In genomic region chr1:101002551-101002950, GRCh38 we compare ENCODE assay signal across 8 cellular contexts. TPM values are rescaled to one million over a fixed set of nuclear protein-coding genes. Genes with fewer than 3 reads are reported as not detected.
DNase-seq lines count a peak whose midpoint lies in the region; ATAC-seq and TF ChIP-seq lines count a peak whose summit lies in the region.

No MANE protein-coding gene starts in this region.

- no peak for ATAC-seq in CD4-positive, alpha-beta T cell (ENCODE audit: poor library complexity)
- peak; percentile 61 for ATAC-seq in HG02610 (IDR thresholded peaks at IDR 0.05; ENCODE audit: unreplicated experiment)
- peak in 3 of 4 experiments; percentile 26 to 49 (median 39) for ATAC-seq in T-cell (replicated peaks in 1 of 4)
- no peak for ATAC-seq in HG02970 (IDR thresholded peaks at IDR 0.05; ENCODE audit: low FRiP score, unreplicated experiment)

- H3K27ac Mint-ChIP-seq in CD4-positive, alpha-beta T cell = peak overlapping the region; percentile 57
- peak overlapping the region; percentile 77 to 83 for H3K27ac Mint-ChIP-seq in T-cell

- no peak overlapping the region for H3K4me3 Mint-ChIP-seq in CD4-positive, alpha-beta T cell
- H3K4me3 Mint-ChIP-seq in T-cell = peak overlapping the region in 1 of 3 donors; percentile 28

- H3K4me1 Mint-ChIP-seq in CD4-positive, alpha-beta T cell (ENCODE audit: low read depth) = peaks cover 76% of the 10 kb centered on the region
- H3K4me1 Mint-ChIP-seq in T-cell = peaks cover 53 to 63% (median 58%) of the 10 kb centered on the region in 3 donors

- CTCF ChIA-PET in CD4-positive, alpha-beta T cell (lab: Charles Lee) = interaction anchor here (1.0 kb wide), 1 partner anchor 236 kb away, joined by 3 read pairs; no protein-coding TSS in a partner anchor
- CTCF ChIA-PET in T-cell (lab: Charles Lee) = interaction anchor here (1.0 to 1.2 kb wide), 3 partner anchors 15 to 286 kb away, joined by 3 to 4 read pairs (median 3); no protein-coding TSS in a partner anchor

- H3K9me3 ChIP-seq in CD4-positive, alpha-beta T cell (ENCODE audit: control insufficient read depth, low read length) = no peaks in the 10 kb centered on the region

- no peaks in the 10 kb centered on the region for H3K27me3 Mint-ChIP-seq in CD4-positive, alpha-beta T cell
- no peaks in the 10 kb centered on the region for H3K27me3 Mint-ChIP-seq in T-cell

- POLR2A ChIA-PET in CD4-positive, alpha-beta T cell (lab: Charles Lee) = interaction anchor here (0.6 to 1.6 kb wide), 4 partner anchors 9 to 255 kb away, joined by 3 to 5 read pairs (median 4); partner anchors contain the start of gene S1PR1
- POLR2A ChIA-PET in T-cell (lab: Charles Lee) = no interaction called here

- no peak overlapping the region for H3K27ac ChIP-seq in CD4-positive, alpha-beta T cell (ENCODE audit: low read depth, low read length)

- no peak for DNase-seq in CD4-positive, alpha-beta T cell
- DNase-seq in T-cell (no peak), iris pigment epithelial cell (ENCODE audit: low read depth) (peak; percentile 58), LoVo (ENCODE audit: low spot score) (no peak), NCI-H774 (lab: John Stamatoyannopoulos, UW) (no peak), hepatic stellate cell (ENCODE audit: low spot score) (no peak)

- intact Hi-C loops in CD4-positive, alpha-beta T cell (cut with DNase I, micrococcal nuclease) = no loop called here

- H3K36me3 Mint-ChIP-seq in CD4-positive, alpha-beta T cell (ENCODE audit: low read depth) = peaks cover 49% of the 10 kb centered on the region
- peaks cover 31% of the 10 kb centered on the region for H3K36me3 Mint-ChIP-seq in T-cell

- no peak for TF ChIP-seq CTCF in CD4-positive, alpha-beta T cell (IDR thresholded peaks at IDR 0.05)

- no peaks in the 10 kb centered on the region for H3K9me3 Mint-ChIP-seq in CD4-positive, alpha-beta T cell
- no peaks in the 10 kb centered on the region for H3K9me3 Mint-ChIP-seq in T-cell

- no peaks in the 10 kb centered on the region for H3K27me3 ChIP-seq in CD4-positive, alpha-beta T cell (ENCODE audit: control insufficient read depth, insufficient read depth, low read length)

RNA-seq across cellular contexts. Expression of gene DPH5, which starts 23.0 kb away (rescaled TPM):
- 10 to 100 TPM; 31.3 to 35.4 TPM for total RNA-seq in CD4-positive, alpha-beta T cell
- total RNA-seq in T-cell = 10 to 100 TPM; 42.7 to 65.6 (median 45.0) TPM

Comparison
In these comparisons a context has a peak if more than half of its experiments do, and no peak if none do; other contexts are left out.
1. ATAC-seq: peak in HG02610 (single experiment) and T-cell (3 of 4); none in CD4-positive, alpha-beta T cell (single experiment) and HG02970 (single experiment).